8 cellular contexts compared by ENCODE assay signal in genomic region chr16:21501869-21502667, GRCh38.
DNase-seq lines count a peak whose midpoint lies in the region; ATAC-seq, FAIRE-seq and TF ChIP-seq lines count a peak whose summit lies in the region.

No MANE protein-coding gene starts in this region.

- peaks cover 45% of the 10 kb centered on the region for H3K4me1 ChIP-seq in HepG2 (ENCODE audit: insufficient read depth, low read length)

- CTCF ChIA-PET in HepG2 (lab: Yijun Ruan, JAX; ENCODE audit: low intra/inter-chr PET ratio, low total read pairs) = no interaction called here

- BruUV-seq in HepG2 (replicated peaks; lab: Mats Ljungman, UMichigan) = TSS peak; percentile 90

- DNase-seq in AML-193 (lab: John Stamatoyannopoulos, UW) (peak; percentile 75 to 80), NCI-H446 treated with DMSO at 0.1 percent for 48 hours (lab: John Stamatoyannopoulos, UW) (peak; percentile 33), dermis blood vessel endothelial cell (peak; percentile 92), HepG2 (ENCODE audit: low spot score) (peak; percentile 85)
- DNase-seq in activated CD4-positive, alpha-beta T cell treated with anti-CD3 and anti-CD28 coated beads, Interleukin-2, amount 50 U/mL, for 4 hours = peak; percentile 78 to 79
- DNase-seq in stimulated activated CD4-positive, alpha-beta T cell treated with anti-CD3 and anti-CD28 coated beads, Interleukin-2, amount 100 ng/mL, for 4 hours (ENCODE audit: low read depth) = peak; percentile 82

- H3K27me3 ChIP-seq in HepG2 (ENCODE audit: control insufficient read depth in 1 of 2, insufficient read depth in 2 of 2, low read length in 2 of 2) = no peaks in the 10 kb centered on the region

- peak; percentile 73 to 87 for TF ChIP-seq POLR2A in HepG2 (IDR thresholded peaks at IDR 0.05; ENCODE audit: insufficient read depth in 1 of 2, low read depth in 2 of 2, low read length in 2 of 2)

- peak overlapping the region; percentile 90 for H3K4me2 ChIP-seq in HepG2 (ENCODE audit: low read depth, low read length)

- 7% methylated on average over 88 of the region's 91 CpGs for WGBS in HepG2 (ENCODE audit: low lambda C conversion rate)

- FAIRE-seq in HepG2 (lab: Jason Lieb, UNC) = no peak

- no peak overlapping the region for H2AFZ ChIP-seq in HepG2 (ENCODE audit: low read length)

- in situ Hi-C loops in HepG2 (cut with HindIII; ENCODE audit: extremely low pct_ligation_motif_present, low pct_unique_long_range_greater_than_20kb) = no loop called here

- H3K36me3 ChIP-seq in HepG2 (replicated peaks in 1 of 2; ENCODE audit: control insufficient read depth in 1 of 2, insufficient read depth in 2 of 2, low read length in 2 of 2) = peaks cover 2 to 12% of the 10 kb centered on the region in 2 experiments; a peak in 3 of 5 replicates

- ATAC-seq in GM19025 (IDR thresholded peaks at IDR 0.05; ENCODE audit: low read depth, unreplicated experiment) (peak; percentile 64), HG03196 (IDR thresholded peaks at IDR 0.05; ENCODE audit: unreplicated experiment) (peak; percentile 73), HepG2 (peak; percentile 85)

- POLR2A ChIA-PET in HepG2 (lab: Yijun Ruan, JAX) = interaction anchor here (1.0 to 1.6 kb wide), 4 partner anchors 8 to 24 kb away, joined by 3 to 9 read pairs (median 4); no protein-coding TSS in a partner anchor

- peak; percentile 85 for TF ChIP-seq RAD21 in HepG2 (CRISPR knock-in tag; IDR thresholded peaks at IDR 0.05)

- no peaks in the 10 kb centered on the region for H3K9me3 ChIP-seq in HepG2 (ENCODE audit: low read length)

- intact Hi-C loops in HepG2 (cut with micrococcal nuclease; ENCODE audit: unreplicated experiment) = no loop called here

- TF ChIP-seq EP300 in HepG2 (IDR thresholded peaks at IDR 0.05; ENCODE audit: low read depth in 2 of 2, low read length in 2 of 2) (0 out of 4 replicates have a peak, but pooled peaks of 1 of the 2 experiments have one; percentile 6), HepG2 (CRISPR knock-in tag; IDR thresholded peaks at IDR 0.05; ENCODE audit: borderline replicate concordance) (peak; percentile 82)

- H3K27ac ChIP-seq in HepG2 (ENCODE audit: extremely low read length, insufficient read depth, low read length) = peak overlapping the region; percentile 87

- H3K4me3 ChIP-seq in HepG2 (replicated peaks in 1 of 3; ENCODE audit: insufficient read depth in 1 of 3, low read depth in 2 of 3, low read length in 3 of 3) = peak overlapping the region; percentile 80 to 90 (median 87)

- H3K79me2 ChIP-seq in HepG2 (ENCODE audit: insufficient read depth, low read length) = peaks cover 51% of the 10 kb centered on the region

- peak; percentile 61 for TF ChIP-seq CTCF in HepG2 (CRISPR knock-in tag; IDR thresholded peaks at IDR 0.05)

- H4K20me1 ChIP-seq in HepG2 (ENCODE audit: insufficient read depth, low read length) = peaks cover 24% of the 10 kb centered on the region

- H3K9ac ChIP-seq in HepG2 (ENCODE audit: insufficient read depth, low read depth, low read length) = peak overlapping the region; percentile 91

TF ChIP-seq in HepG2, 621 proteins besides CTCF, POLR2A, EP300 and RAD21 (continues in another document):
- TF ChIP-seq ZNF496 (CRISPR knock-in tag; IDR thresholded peaks at IDR 0.05; ENCODE audit: insufficient replicate concordance) (no peak), ATF4 (CRISPR knock-in tag; IDR thresholded peaks at IDR 0.05) (peak in 1 of 2 experiments; percentile 76; a peak in 2 of 4 replicates), ZNF260 (CRISPR knock-in tag; IDR thresholded peaks at IDR 0.05; ENCODE audit: borderline replicate concordance, low read depth) (no peak), KAT8 (CRISPR knock-in tag; IDR thresholded peaks at IDR 0.05) (peak; percentile 89), ZFP36 (IDR thresholded peaks at IDR 0.05; ENCODE audit: borderline replicate concordance, low read depth, low read length, partially characterized antibody) (no peak), NCOR1 (IDR thresholded peaks at IDR 0.05; ENCODE audit: borderline replicate concordance, low read length) (peak; percentile 66; the same call in 1 of the 2 replicates), ZNF639 (CRISPR knock-in tag; conservative IDR thresholded peaks at IDR 0.05) (peak; percentile 96), ZMYM2 (CRISPR knock-in tag; IDR thresholded peaks at IDR 0.05) (no peak), ZBTB38 (CRISPR knock-in tag; IDR thresholded peaks at IDR 0.05) (peak; percentile 91), ZNF777 (CRISPR knock-in tag; IDR thresholded peaks at IDR 0.05) (peak; percentile 83), ARNT2 (CRISPR knock-in tag; IDR thresholded peaks at IDR 0.05; ENCODE audit: low read depth) (peak; percentile 93), NPAS2 (CRISPR knock-in tag; IDR thresholded peaks at IDR 0.05; ENCODE audit: borderline replicate concordance) (no peak), MZF1 (CRISPR knock-in tag; IDR thresholded peaks at IDR 0.05; ENCODE audit: borderline replicate concordance) (peak; percentile 96; the same call in 1 of the 2 replicates), STAT5B (CRISPR knock-in tag; IDR thresholded peaks at IDR 0.05) (peak; percentile 93; the same call in 1 of the 2 replicates), ZNF180 (CRISPR knock-in tag; IDR thresholded peaks at IDR 0.05; ENCODE audit: borderline replicate concordance, low read depth) (peak; percentile 91; the same call in 1 of the 2 replicates), ZSCAN30 (CRISPR knock-in tag; IDR thresholded peaks at IDR 0.05) (no peak), FOXK2 (IDR thresholded peaks at IDR 0.05) (no peak), THAP11 (CRISPR knock-in tag; IDR thresholded peaks at IDR 0.05) (peak; percentile 87), DRAP1 (CRISPR knock-in tag; IDR thresholded peaks at IDR 0.05) (peak; percentile 84), ZFP82 (CRISPR knock-in tag; IDR thresholded peaks at IDR 0.05; ENCODE audit: borderline replicate concordance) (peak; percentile 92; the same call in 1 of the 2 replicates), ZC3H4 (CRISPR knock-in tag; IDR thresholded peaks at IDR 0.05; ENCODE audit: borderline replicate concordance) (peak; percentile 82; the same call in 1 of the 2 replicates), HNRNPH1 (optimal IDR thresholded peaks at IDR 0.05; ENCODE audit: low read depth, low read length) (no peak), PAXIP1 (CRISPR knock-in tag; conservative IDR thresholded peaks at IDR 0.05) (peak; percentile 55; the same call in 1 of the 2 replicates), GATAD2A (CRISPR knock-in tag; IDR thresholded peaks at IDR 0.05) (0 out of 2 replicates have a peak, but pooled peaks have one; percentile 56), ZNF138 (CRISPR knock-in tag; IDR thresholded peaks at IDR 0.05; ENCODE audit: low read depth) (peak; percentile 54; the same call in 1 of the 2 replicates), KAT2B (IDR thresholded peaks at IDR 0.05; ENCODE audit: borderline replicate concordance, low read depth, low read length) (no peak), ESRRA (CRISPR knock-in tag; IDR thresholded peaks at IDR 0.05; ENCODE audit: low read depth) (peak; percentile 34; the same call in 1 of the 2 replicates), HMG20B (CRISPR knock-in tag; conservative IDR thresholded peaks at IDR 0.05) (peak; percentile 65), PHF21A (CRISPR knock-in tag; IDR thresholded peaks at IDR 0.05) (no peak)

Comparison
In these comparisons a context has a peak if more than half of its experiments do, and no peak if none do; other contexts are left out.
1. Peak in every context shown above with its lines: DNase-seq, ATAC-seq, H3K4me3 ChIP-seq and H3K27ac ChIP-seq.
2. DNase-seq: peak in every context shown above with its lines; median percentile 92 in dermis blood vessel endothelial cell; 85 in HepG2; 82 in stimulated activated CD4-positive, alpha-beta T cell treated with anti-CD3 and anti-CD28 coated beads, Interleukin-2, amount 100 ng/mL, for 4 hours; 78 in activated CD4-positive, alpha-beta T cell treated with anti-CD3 and anti-CD28 coated beads, Interleukin-2, amount 50 U/mL, for 4 hours; 78 in AML-193; 33 in NCI-H446 treated with DMSO at 0.1 percent for 48 hours.